11 cellular contexts compared by ENCODE assay signal in genomic region chr16:11681526-11681925, GRCh38. TPM values are rescaled to one million over a fixed set of nuclear protein-coding genes. Genes with fewer than 3 reads are reported as not detected.
A peak's percentile ranks its signal among the peaks of the same experiment; 100 is the strongest.
DNase-seq lines count a peak whose midpoint lies in the region; ATAC-seq, FAIRE-seq and TF ChIP-seq lines count a peak whose summit lies in the region.
"Had no signal": no experiment of that assay in that cellular context is flagged by ENCODE, and none has a peak within 500 bp of the region (broad histone marks: within the 10 kb centered on the region; RNA-seq: fewer than 3 reads in every experiment).

No MANE protein-coding gene starts in this region.

- H3K27me3 ChIP-seq in BLaER1 treated with 17β-estradiol and CSF1 and Interleukin-3, amounts not matched to agents 10 nM and 100 nM = no peaks in the 10 kb centered on the region
- H3K27me3 ChIP-seq in OCI-LY1 (ENCODE audit: insufficient read depth, low read length) = no peaks in the 10 kb centered on the region

- intact Hi-C loops in kidney (cut with DNase I) = no loop called here

- TF ChIP-seq CTCF in OCI-LY1 (IDR thresholded peaks at IDR 0.05; ENCODE audit: low read length) (no peak), kidney (IDR thresholded peaks at IDR 0.05; ENCODE audit: borderline replicate concordance, extremely low read depth, insufficient read depth) (no peak)

- ATAC-seq in GM18520 (IDR thresholded peaks at IDR 0.05; ENCODE audit: unreplicated experiment) (peak; percentile 10), HG03571 (IDR thresholded peaks at IDR 0.05; ENCODE audit: unreplicated experiment) (no peak)

- peak overlapping the region in 8 of 11 experiments; percentile 46 to 88 (median 76); a peak in 16 of 22 replicates for H3K27ac ChIP-seq in BLaER1 treated with 17β-estradiol and CSF1 and Interleukin-3, amounts not matched to agents 10 nM and 100 nM
- H3K27ac ChIP-seq in OCI-LY1 (ENCODE audit: low read depth, low read length, poor library complexity, severe bottlenecking) = peak overlapping the region; percentile 96
- H3K27ac ChIP-seq in kidney (ENCODE audit: low read depth in 2 of 2, low read length in 2 of 2) = no peak overlapping the region

- peaks cover 26% of the 10 kb centered on the region for H3F3A ChIP-seq in OCI-LY1 (ENCODE audit: insufficient read depth, low read length)

- H3K9me2 ChIP-seq in OCI-LY1 (ENCODE audit: low read depth, low read length) = no peaks in the 10 kb centered on the region

- no peak for FAIRE-seq in kidney (lab: Jason Lieb, UNC)
- FAIRE-seq: G401.6 had no signal

- peak; percentile 73 for DNase-seq in kidney
- DNase-seq in AG08396 (ENCODE audit: low spot score) = no peak
- DNase-seq in H4 (ENCODE audit: low spot score) = no peak
- no peak for DNase-seq in NCI-H1930 (lab: John Stamatoyannopoulos, UW)
- DNase-seq: central memory CD4-positive, alpha-beta T cell; NCI-H1436 had no signal

- H3K9me3 ChIP-seq in BLaER1 treated with 17β-estradiol and CSF1 and Interleukin-3, amounts not matched to agents 10 nM and 100 nM (replicated peaks in 1 of 11) = no peaks in the 10 kb centered on the region
- H3K9me3 ChIP-seq in OCI-LY1 (ENCODE audit: low read length) = no peaks in the 10 kb centered on the region
- no peaks in the 10 kb centered on the region for H3K9me3 ChIP-seq in kidney (ENCODE audit: control insufficient read depth in 1 of 2, low read length in 2 of 2)

- peak overlapping the region in 8 of 11 experiments; percentile 22 to 74 (median 64); a peak in 14 of 22 replicates for H3K9ac ChIP-seq in BLaER1 treated with 17β-estradiol and CSF1 and Interleukin-3, amounts not matched to agents 10 nM and 100 nM
- H3K9ac ChIP-seq in OCI-LY1 (ENCODE audit: low read length) (peak overlapping the region; percentile 34; the same call in 1 of the 2 replicates), kidney (ENCODE audit: low read length in 2 of 2) (no peak overlapping the region)

- H4K20me1 ChIP-seq in BLaER1 treated with 17β-estradiol and CSF1 and Interleukin-3, amounts not matched to agents 10 nM and 100 nM = peaks cover 29 to 89% (median 57%) of the 10 kb centered on the region in 11 experiments
- H4K20me1 ChIP-seq in OCI-LY1 (ENCODE audit: insufficient read depth, low read length) = no peaks in the 10 kb centered on the region

- peaks cover 76 to 94% (median 87%) of the 10 kb centered on the region in 10 experiments for H3K4me1 ChIP-seq in BLaER1 treated with 17β-estradiol and CSF1 and Interleukin-3, amounts not matched to agents 10 nM and 100 nM
- peaks cover 99% of the 10 kb centered on the region for H3K4me1 ChIP-seq in OCI-LY1 (ENCODE audit: insufficient read depth, low read length, severe bottlenecking)
- peaks cover 16 to 20% of the 10 kb centered on the region in 2 donors for H3K4me1 ChIP-seq in kidney (ENCODE audit: control insufficient read depth in 1 of 2, insufficient read depth in 1 of 2, low read depth in 1 of 2, low read length in 2 of 2)

- H3K4me2 ChIP-seq in BLaER1 treated with 17β-estradiol and CSF1 and Interleukin-3, amounts not matched to agents 10 nM and 100 nM = peak overlapping the region; percentile 78 to 99 (median 96)
- H3K4me2 ChIP-seq in OCI-LY1 (ENCODE audit: low read length) = peak overlapping the region; percentile 57

- no peaks in the 10 kb centered on the region for H3K79me2 ChIP-seq in OCI-LY1 (ENCODE audit: insufficient read depth, low read length)

- peak overlapping the region in 5 of 10 experiments; percentile 2 to 32 (median 18); a peak in 5 of 20 replicates for H3K4me3 ChIP-seq in BLaER1 treated with 17β-estradiol and CSF1 and Interleukin-3, amounts not matched to agents 10 nM and 100 nM
- H3K4me3 ChIP-seq in OCI-LY1 (ENCODE audit: low read depth, low read length, poor library complexity, severe bottlenecking) (peak overlapping the region; percentile 28), kidney (ENCODE audit: low read length in 2 of 2) (no peak overlapping the region)

- H2AFZ ChIP-seq in OCI-LY1 (ENCODE audit: low read length) = no peak overlapping the region

- peaks cover 71 to 90% (median 79%) of the 10 kb centered on the region in 11 experiments for H3K36me3 ChIP-seq in BLaER1 treated with 17β-estradiol and CSF1 and Interleukin-3, amounts not matched to agents 10 nM and 100 nM
- H3K36me3 ChIP-seq in OCI-LY1 (ENCODE audit: insufficient read depth, low read length) (peaks cover 66% of the 10 kb centered on the region), kidney (ENCODE audit: control insufficient read depth in 1 of 2, insufficient read depth in 2 of 2, low read length in 2 of 2) (peaks cover 32 to 59% of the 10 kb centered on the region in 2 donors)

RNA-seq across cellular contexts. Expression of gene SNN, which starts 13.3 kb away (rescaled TPM):
- total RNA-seq in kidney = 21.9 TPM
- 16.6 TPM for polyA plus RNA-seq in kidney (ENCODE audit: insufficient read depth, low read depth, low replicate concordance)
- total RNA-seq in H4 (2014; rRNA removed; shearing (Covaris generic)) = 13.7 and 14.9 TPM in 2 replicates

Comparison
In these comparisons a context has a peak if more than half of its experiments do, and no peak if none do; other contexts are left out.
1. H3K27ac ChIP-seq: peak in BLaER1 treated with 17β-estradiol and CSF1 and Interleukin-3, amounts not matched to agents 10 nM and 100 nM (8 of 11) and OCI-LY1 (single experiment); none in kidney (0 of 2).
2. H3K9ac ChIP-seq: peak in BLaER1 treated with 17β-estradiol and CSF1 and Interleukin-3, amounts not matched to agents 10 nM and 100 nM (8 of 11) and OCI-LY1 (single experiment); none in kidney (0 of 2).